Comparison of ENCODE assay signal across 1 cellular context in the genomic region with DNA sequence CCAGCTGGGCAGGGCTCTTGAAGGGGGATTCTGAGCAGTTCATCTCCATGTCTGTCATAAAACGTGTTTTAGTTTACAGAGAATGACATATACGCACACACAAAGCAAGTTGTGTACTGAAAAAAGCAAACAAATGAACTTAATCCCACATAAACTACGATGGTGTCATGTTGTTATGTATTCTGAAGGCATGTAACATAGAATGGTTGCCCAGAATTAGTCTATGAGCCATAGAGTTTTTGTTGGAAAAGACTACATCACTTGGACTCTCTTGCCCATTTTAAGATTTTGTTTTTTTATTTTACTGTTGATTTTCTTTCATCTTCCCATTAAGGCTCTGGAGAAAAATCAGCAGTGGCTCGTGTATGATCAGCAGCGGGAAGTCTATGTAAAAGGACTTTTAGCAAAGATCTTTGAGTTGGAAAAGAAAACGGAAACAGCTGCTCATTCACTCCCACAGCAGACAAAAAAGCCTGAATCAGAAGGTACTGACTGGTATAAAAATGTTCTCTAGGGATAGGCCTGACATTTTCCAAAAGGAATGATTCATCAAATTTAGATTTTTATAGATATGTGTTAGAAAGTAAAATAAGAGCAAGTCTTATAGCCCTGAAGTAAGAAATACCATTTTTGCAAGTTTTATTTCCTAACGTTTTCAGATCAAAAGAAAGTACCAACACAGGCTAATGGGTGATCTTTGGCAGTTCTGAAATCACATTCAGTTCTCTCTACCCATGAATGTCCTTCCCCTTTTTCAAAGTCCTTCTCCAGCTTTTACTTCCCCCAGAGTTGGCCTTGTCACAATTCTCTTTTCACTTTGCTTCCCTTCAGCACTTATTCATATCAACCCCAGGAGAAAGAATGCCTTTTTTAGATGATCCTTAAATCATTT.
TF ChIP-seq lines count a peak whose summit lies in the region.

No MANE protein-coding gene starts in this region.

TF ChIP-seq in endothelial cell of umbilical vein, 7 proteins besides CTCF, POLR2A, EP300 and RAD21:
- TF ChIP-seq JUN (IDR thresholded peaks at IDR 0.05; ENCODE audit: borderline replicate concordance, insufficient read depth, insufficient read length, low read depth), result no peak
- no peak for TF ChIP-seq MYC (IDR thresholded peaks at IDR 0.05; ENCODE audit: low read depth, low read length)
- no peak for TF ChIP-seq EZH2 (IDR thresholded peaks at IDR 0.05; ENCODE audit: borderline replicate concordance, low read depth, low read length, severe bottlenecking)
